ENCODE assay signal across 20 cellular contexts in genomic region chr10:31124852-31125251, GRCh38.
DNase-seq lines count a peak whose midpoint lies in the region; ATAC-seq and TF ChIP-seq lines count a peak whose summit lies in the region.
"Had no signal": no experiment of that assay in that cellular context is flagged by ENCODE, and none has a peak within 500 bp of the region (broad histone marks: within the 10 kb centered on the region; RNA-seq: fewer than 3 reads in every experiment).

No MANE protein-coding gene starts in this region.

- no peak overlapping the region for H3K4me3 Mint-ChIP-seq in activated CD4-positive, alpha-beta T cell treated with anti-CD3 and anti-CD28 coated beads for 36 hours
- H3K4me3 Mint-ChIP-seq: H9 had no signal

- H2AFZ ChIP-seq in OCI-LY3 (ENCODE audit: low read depth, low read length) = no peak overlapping the region
- H2AFZ ChIP-seq in osteoblast (ENCODE audit: low read length) = peak overlapping the region; percentile 19
- H2AFZ ChIP-seq: PC-9 had no signal

- H3K9ac ChIP-seq in OCI-LY3 (ENCODE audit: low read length) = no peak overlapping the region
- H3K9ac ChIP-seq: BLaER1 treated with 17β-estradiol and CSF1 and Interleukin-3, amounts not matched to agents 10 nM and 100 nM had no signal

- POLR2A ChIA-PET in activated CD4-positive, alpha-beta T cell treated with anti-CD3 and anti-CD28 coated beads for 36 hours (lab: Charles Lee) = no interaction called here

- H3K27me3 Mint-ChIP-seq in activated CD4-positive, alpha-beta T cell treated with anti-CD3 and anti-CD28 coated beads for 36 hours = no peaks in the 10 kb centered on the region

- H3K4me1 ChIP-seq in OCI-LY3 (ENCODE audit: low read length) (peaks cover 64% of the 10 kb centered on the region), osteoblast (ENCODE audit: insufficient read depth, low read length) (peaks cover 30% of the 10 kb centered on the region)
- H3K4me1 ChIP-seq: BLaER1 treated with 17β-estradiol and CSF1 and Interleukin-3, amounts not matched to agents 10 nM and 100 nM had no signal

- H3K36me3 ChIP-seq in OCI-LY3 (replicated peaks; ENCODE audit: low read depth, low read length) (no peaks in the 10 kb centered on the region), osteoblast (ENCODE audit: insufficient read depth, low read length) (no peaks in the 10 kb centered on the region)
- H3K36me3 ChIP-seq: BLaER1 treated with 17β-estradiol and CSF1 and Interleukin-3, amounts not matched to agents 10 nM and 100 nM had no signal

- H3K79me2 ChIP-seq in OCI-LY3 (ENCODE audit: low read length) (no peaks in the 10 kb centered on the region), osteoblast (ENCODE audit: insufficient read depth, low read length) (no peaks in the 10 kb centered on the region)

- CTCF ChIA-PET in activated CD4-positive, alpha-beta T cell treated with anti-CD3 and anti-CD28 coated beads for 36 hours (lab: Charles Lee) = interaction anchor here (0.5 to 1.0 kb wide), 5 partner anchors 8 to 479 kb away, joined by 3 read pairs; no protein-coding TSS in a partner anchor

- H4K20me1 ChIP-seq in OCI-LY3 (ENCODE audit: insufficient read depth, low read length) (no peaks in the 10 kb centered on the region), osteoblast (ENCODE audit: insufficient read depth, low read length) (no peaks in the 10 kb centered on the region)
- H4K20me1 ChIP-seq: BLaER1 treated with 17β-estradiol and CSF1 and Interleukin-3, amounts not matched to agents 10 nM and 100 nM had no signal

- peaks cover 40% of the 10 kb centered on the region for H3K4me1 Mint-ChIP-seq in activated CD4-positive, alpha-beta T cell treated with anti-CD3 and anti-CD28 coated beads for 36 hours

- TF ChIP-seq CTCF in OCI-LY3 (IDR thresholded peaks at IDR 0.05; ENCODE audit: low read depth, low read length) (no peak), osteoblast (IDR thresholded peaks at IDR 0.05; ENCODE audit: extremely low read depth, low read depth, low read length) (no peak)

- H3K9me3 Mint-ChIP-seq in activated CD4-positive, alpha-beta T cell treated with anti-CD3 and anti-CD28 coated beads for 36 hours (ENCODE audit: low read depth) = no peaks in the 10 kb centered on the region

- H3K27me3 ChIP-seq in OCI-LY3 (ENCODE audit: low read depth, low read length) (no peaks in the 10 kb centered on the region), osteoblast (ENCODE audit: insufficient read depth, low read length) (no peaks in the 10 kb centered on the region)
- H3K27me3 ChIP-seq: BLaER1 treated with 17β-estradiol and CSF1 and Interleukin-3, amounts not matched to agents 10 nM and 100 nM had no signal

- peak overlapping the region; percentile 24 for H3K27ac Mint-ChIP-seq in activated CD4-positive, alpha-beta T cell treated with anti-CD3 and anti-CD28 coated beads for 36 hours
- H3K27ac Mint-ChIP-seq: H9 had no signal

- H3K4me3 ChIP-seq in OCI-LY3 (ENCODE audit: low read length) (no peak overlapping the region), osteoblast (ENCODE audit: insufficient read depth, low read length) (no peak overlapping the region)
- H3K4me3 ChIP-seq: BLaER1 treated with 17β-estradiol and CSF1 and Interleukin-3, amounts not matched to agents 10 nM and 100 nM; PC-9 had no signal

- no peaks in the 10 kb centered on the region for H3K36me3 Mint-ChIP-seq in activated CD4-positive, alpha-beta T cell treated with anti-CD3 and anti-CD28 coated beads for 36 hours (ENCODE audit: low read depth)

- H3K9me3 ChIP-seq in OCI-LY3 (ENCODE audit: insufficient read depth, low read length) (no peaks in the 10 kb centered on the region), osteoblast (ENCODE audit: low read depth, low read length) (no peaks in the 10 kb centered on the region)
- H3K9me3 ChIP-seq: BLaER1 treated with 17β-estradiol and CSF1 and Interleukin-3, amounts not matched to agents 10 nM and 100 nM had no signal

- peak overlapping the region; percentile 27; the same call in 1 of the 2 replicates for H3K4me2 ChIP-seq in OCI-LY3 (ENCODE audit: low read length)
- H3K4me2 ChIP-seq in osteoblast (ENCODE audit: insufficient read depth, low read length) = no peak overlapping the region
- H3K4me2 ChIP-seq: BLaER1 treated with 17β-estradiol and CSF1 and Interleukin-3, amounts not matched to agents 10 nM and 100 nM; PC-9 had no signal

- H3K27ac ChIP-seq in OCI-LY3 (ENCODE audit: low read length) (no peak overlapping the region), osteoblast (ENCODE audit: low read depth, low read length) (no peak overlapping the region)
- H3K27ac ChIP-seq: BLaER1 treated with 17β-estradiol and CSF1 and Interleukin-3, amounts not matched to agents 10 nM and 100 nM; PC-9 had no signal

- intact Hi-C loops in activated CD4-positive, alpha-beta T cell treated with anti-CD3 and anti-CD28 coated beads for 36 hours (cut with DNase I, micrococcal nuclease) = no loop called here

- DNase-seq in activated CD4-positive, alpha-beta T cell treated with anti-CD3 and anti-CD28 coated beads for 36 hours = no peak
- DNase-seq in activated CD4-positive, alpha-beta T cell treated with anti-CD3 and anti-CD28 coated beads for 4 hours = no peak
- peak; percentile 29 for DNase-seq in fibroblast of gingiva (ENCODE audit: low read depth)
- no peak for DNase-seq in osteoblast (ENCODE audit: insufficient read length, low spot score, missing footprints)
- DNase-seq in stimulated activated CD4-positive, alpha-beta T cell treated with anti-CD3 and anti-CD28 coated beads, Interleukin-12 subunit alpha, Interleukin-12 subunit beta, amount 100 ng/mL, for 4 hours = no peak
- DNase-seq: 8988T, EL, H9, Karpas-422, MM.1S, NCI-H1105, NCI-H187, NCI-H2171, NCI-H446 treated with DMSO at 0.1 percent for 48 hours, NCI-H748 treated with DMSO at 0.1 percent for 48 hours, PC-9 had no signal

- ATAC-seq in activated CD4-positive, alpha-beta T cell treated with anti-CD3 and anti-CD28 coated beads for 36 hours = peak; percentile 44
- ATAC-seq in GM18907 (IDR thresholded peaks at IDR 0.05; ENCODE audit: unreplicated experiment) = no peak
- no peak for ATAC-seq in HG02840 (IDR thresholded peaks at IDR 0.05; ENCODE audit: low FRiP score, unreplicated experiment)
